Comparison of ENCODE assay signal across 28 cellular contexts in the genomic region with DNA sequence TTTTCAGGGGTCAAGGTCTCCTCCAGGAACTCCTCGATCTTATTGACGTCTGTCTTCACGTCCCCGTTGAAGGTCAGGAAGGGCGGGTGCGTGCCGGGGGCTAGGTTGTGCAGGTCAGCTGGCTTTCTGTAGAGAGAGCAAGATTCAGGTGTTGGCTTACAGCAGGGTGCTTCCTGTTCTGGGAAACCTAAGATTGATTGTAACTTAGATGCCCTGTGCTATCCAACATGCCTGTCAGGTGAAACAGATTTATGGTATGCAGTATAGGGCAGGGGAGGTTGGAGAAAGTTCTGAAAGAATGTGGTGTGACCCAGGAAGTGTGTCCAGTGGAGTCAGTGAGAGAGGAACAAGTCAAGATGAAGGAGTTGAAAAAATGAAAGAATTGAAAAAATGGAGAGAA.
A peak's percentile ranks its signal among the peaks of the same experiment; 100 is the strongest.
DNase-seq lines count a peak whose midpoint lies in the region; ATAC-seq and TF ChIP-seq lines count a peak whose summit lies in the region.
"Had no signal": no experiment of that assay in that cellular context is flagged by ENCODE, and none has a peak within 500 bp of the region (broad histone marks: within the 10 kb centered on the region; RNA-seq: fewer than 3 reads in every experiment).

No MANE protein-coding gene starts in this region.

- no peaks in the 10 kb centered on the region for H3K4me1 ChIP-seq in CD4-positive, alpha-beta memory T cell (ENCODE audit: insufficient read depth, low read length)

- no peaks in the 10 kb centered on the region for H3K9me3 Mint-ChIP-seq in mesothelial cell of epicardium
- H3K9me3 Mint-ChIP-seq in stimulated activated effector memory CD8-positive, alpha-beta T cell treated with anti-CD3 and anti-CD28 coated beads, Interleukin-12 subunit alpha, Interleukin-12 subunit beta, amount 100 ng/mL, for 72 hours, result no peaks in the 10 kb centered on the region
- no peaks in the 10 kb centered on the region for H3K9me3 Mint-ChIP-seq in CD4-positive, alpha-beta memory T cell
- H3K9me3 Mint-ChIP-seq: activated naive CD8-positive, alpha-beta T cell treated with anti-CD3 and anti-CD28 coated beads, Interleukin-2, amount 50 U/mL, for 24 hours; brain; HFFc6; IgD-negative memory B cell; stimulated activated naive CD8-positive, alpha-beta T cell treated with anti-CD3 and anti-CD28 coated beads, Interleukin-15, Interleukin-2, amounts not matched to agents 100 ng/mL and 50 ng/mL, for 24 hours had no signal

- ATAC-seq in stimulated activated effector memory CD8-positive, alpha-beta T cell treated with anti-CD3 and anti-CD28 coated beads, Interleukin-12 subunit alpha, Interleukin-12 subunit beta, amount 100 ng/mL, for 72 hours, result no peak
- no peak for ATAC-seq in HG03342 (IDR thresholded peaks at IDR 0.05; ENCODE audit: unreplicated experiment)
- ATAC-seq: activated naive CD8-positive, alpha-beta T cell treated with anti-CD3 and anti-CD28 coated beads, Interleukin-2, amount 50 U/mL, for 24 hours had no signal

- H3K27me3 ChIP-seq in CD4-positive, alpha-beta memory T cell (ENCODE audit: insufficient read depth, low read length), result no peaks in the 10 kb centered on the region
- H3K27me3 ChIP-seq: MG63 had no signal

- no peak overlapping the region for H3K4me3 ChIP-seq in CD4-positive, alpha-beta memory T cell (ENCODE audit: low read length in 2 of 2)
- H3K4me3 ChIP-seq: GM23248, MG63, skin epidermis, thoracic aorta had no signal

- no peak overlapping the region for H3K27ac ChIP-seq in CD4-positive, alpha-beta memory T cell (ENCODE audit: low read depth, low read length)
- H3K27ac ChIP-seq: GM23248, RWPE1, skin epidermis, thoracic aorta had no signal

- H3K36me3 ChIP-seq in CD4-positive, alpha-beta memory T cell (ENCODE audit: insufficient read depth, low read length), result peaks cover 6% of the 10 kb centered on the region
- H3K36me3 ChIP-seq: MG63, thoracic aorta had no signal

- no peak for TF ChIP-seq CTCF in mesothelial cell of epicardium (IDR thresholded peaks at IDR 0.05; ENCODE audit: unreplicated experiment)

- H3K27ac Mint-ChIP-seq in mesothelial cell of epicardium, result peak overlapping the region; percentile 80
- H3K27ac Mint-ChIP-seq in stimulated activated effector memory CD8-positive, alpha-beta T cell treated with anti-CD3 and anti-CD28 coated beads, Interleukin-12 subunit alpha, Interleukin-12 subunit beta, amount 100 ng/mL, for 72 hours, result peak overlapping the region; percentile 38
- peak overlapping the region in 1 of 7 donors; percentile 19 for H3K27ac Mint-ChIP-seq in CD4-positive, alpha-beta memory T cell
- H3K27ac Mint-ChIP-seq: activated naive CD8-positive, alpha-beta T cell treated with anti-CD3 and anti-CD28 coated beads, Interleukin-2, amount 50 U/mL, for 24 hours; brain; HFFc6; IgD-negative memory B cell; stimulated activated naive CD8-positive, alpha-beta T cell treated with anti-CD3 and anti-CD28 coated beads, Interleukin-15, Interleukin-2, amounts not matched to agents 100 ng/mL and 50 ng/mL, for 24 hours had no signal

- POLR2A ChIA-PET in CD4-positive, alpha-beta memory T cell (lab: Charles Lee; ENCODE audit: partially characterized antibody), result no interaction called here

- intact Hi-C loops in CD4-positive, alpha-beta memory T cell (cut with micrococcal nuclease), result loop anchor here (5.0 kb wide), 1 partner anchor 63 kb away; no protein-coding TSS in a partner anchor

- H3K4me1 Mint-ChIP-seq in mesothelial cell of epicardium, result peaks cover 67% of the 10 kb centered on the region
- H3K4me1 Mint-ChIP-seq in stimulated activated effector memory CD8-positive, alpha-beta T cell treated with anti-CD3 and anti-CD28 coated beads, Interleukin-12 subunit alpha, Interleukin-12 subunit beta, amount 100 ng/mL, for 72 hours, result peaks cover 8% of the 10 kb centered on the region
- peaks cover 0 to 2% (median 0%) of the 10 kb centered on the region in 4 donors for H3K4me1 Mint-ChIP-seq in CD4-positive, alpha-beta memory T cell
- H3K4me1 Mint-ChIP-seq: activated naive CD8-positive, alpha-beta T cell treated with anti-CD3 and anti-CD28 coated beads, Interleukin-2, amount 50 U/mL, for 24 hours had no signal

- H3K27me3 Mint-ChIP-seq in mesothelial cell of epicardium (ENCODE audit: low read depth), result no peaks in the 10 kb centered on the region
- no peaks in the 10 kb centered on the region for H3K27me3 Mint-ChIP-seq in CD4-positive, alpha-beta memory T cell
- H3K27me3 Mint-ChIP-seq: activated naive CD8-positive, alpha-beta T cell treated with anti-CD3 and anti-CD28 coated beads, Interleukin-2, amount 50 U/mL, for 24 hours had no signal

- H3K4me3 Mint-ChIP-seq in mesothelial cell of epicardium, result no peak overlapping the region
- H3K4me3 Mint-ChIP-seq in stimulated activated effector memory CD8-positive, alpha-beta T cell treated with anti-CD3 and anti-CD28 coated beads, Interleukin-12 subunit alpha, Interleukin-12 subunit beta, amount 100 ng/mL, for 72 hours, result no peak overlapping the region
- H3K4me3 Mint-ChIP-seq in CD4-positive, alpha-beta memory T cell, result no peak overlapping the region
- H3K4me3 Mint-ChIP-seq: activated naive CD8-positive, alpha-beta T cell treated with anti-CD3 and anti-CD28 coated beads, Interleukin-2, amount 50 U/mL, for 24 hours; HFFc6; IgD-negative memory B cell; stimulated activated naive CD8-positive, alpha-beta T cell treated with anti-CD3 and anti-CD28 coated beads, Interleukin-15, Interleukin-2, amounts not matched to agents 100 ng/mL and 50 ng/mL, for 24 hours had no signal

- DNase-seq in M059J (ENCODE audit: low read depth), result peak; percentile 33
- DNase-seq in astrocyte of the hippocampus (ENCODE audit: low read depth, low spot score), result peak; percentile 28
- DNase-seq in mesothelial cell of epicardium (ENCODE audit: low spot score in 2 of 2, unreplicated experiment in 2 of 2), result no peak
- no peak for DNase-seq in stimulated activated effector memory CD8-positive, alpha-beta T cell treated with anti-CD3 and anti-CD28 coated beads, Interleukin-12 subunit alpha, Interleukin-12 subunit beta, amount 100 ng/mL, for 72 hours (ENCODE audit: low spot score in 2 of 2)
- DNase-seq in NCI-H146 treated with DMSO at 0.1 percent for 48 hours (lab: John Stamatoyannopoulos, UW; ENCODE audit: unreplicated experiment), result no peak
- DNase-seq in CD4-positive, alpha-beta memory T cell, result no peak
- DNase-seq in epidermal melanocyte (ENCODE audit: insufficient read length, low spot score), result no peak
- DNase-seq: activated CD4-positive, CD25-positive, alpha-beta regulatory T cell treated with anti-CD3 and anti-CD28 coated beads, Interleukin-2, amount 50 U/mL, for 72 hours; activated CD8-positive, alpha-beta memory T cell treated with anti-CD3 and anti-CD28 coated beads for 24 hours; activated gamma-delta T cell; activated naive CD8-positive, alpha-beta T cell treated with anti-CD3 and anti-CD28 coated beads, Interleukin-2, amount 50 U/mL, for 24 hours; C1 segment of cervical spinal cord; effector CD8-positive, alpha-beta T cell; erythroblast; GM23248; HFFc6; MG63; NCI-H1417; NCI-H2081; NCI-H446; NCI-H82 had no signal

- no peaks in the 10 kb centered on the region for H3K36me3 Mint-ChIP-seq in mesothelial cell of epicardium
- H3K36me3 Mint-ChIP-seq in stimulated activated effector memory CD8-positive, alpha-beta T cell treated with anti-CD3 and anti-CD28 coated beads, Interleukin-12 subunit alpha, Interleukin-12 subunit beta, amount 100 ng/mL, for 72 hours, result peaks cover 14% of the 10 kb centered on the region
- peaks cover 64 to 66% of the 10 kb centered on the region in 2 donors for H3K36me3 Mint-ChIP-seq in CD4-positive, alpha-beta memory T cell
- H3K36me3 Mint-ChIP-seq: brain had no signal

- CTCF ChIA-PET in CD4-positive, alpha-beta memory T cell (lab: Charles Lee; ENCODE audit: partially characterized antibody), result interaction anchor here (1.7 kb wide), 1 partner anchor 19 kb away, joined by 4 read pairs; no protein-coding TSS in a partner anchor

- no peaks in the 10 kb centered on the region for H3K9me3 ChIP-seq in CD4-positive, alpha-beta memory T cell (ENCODE audit: control insufficient read depth in 1 of 2, low read length in 2 of 2)
- H3K9me3 ChIP-seq: MG63, thoracic aorta had no signal

Comparison
In these comparisons a context has a peak if more than half of its experiments do, and no peak if none do; other contexts are left out.
1. DNase-seq: peak in M059J (single experiment) and astrocyte of the hippocampus (single experiment); none in mesothelial cell of epicardium (0 of 2), stimulated activated effector memory CD8-positive, alpha-beta T cell treated with anti-CD3 and anti-CD28 coated beads, Interleukin-12 subunit alpha, Interleukin-12 subunit beta, amount 100 ng/mL, for 72 hours (0 of 2), NCI-H146 treated with DMSO at 0.1 percent for 48 hours (single experiment), CD4-positive, alpha-beta memory T cell (0 of 5) and epidermal melanocyte (single experiment).